In genomic region chrX:65652098-65652497, GRCh38 we compare ENCODE assay signal across 2 cellular contexts.
A peak's percentile ranks its signal among the peaks of the same experiment; 100 is the strongest.
TF ChIP-seq lines count a peak whose summit lies in the region.

No MANE protein-coding gene starts in this region.

TF ChIP-seq in liver, 16 proteins besides CTCF, POLR2A, EP300 and RAD21 (continued from another document):
- TF ChIP-seq, protein P1, sequence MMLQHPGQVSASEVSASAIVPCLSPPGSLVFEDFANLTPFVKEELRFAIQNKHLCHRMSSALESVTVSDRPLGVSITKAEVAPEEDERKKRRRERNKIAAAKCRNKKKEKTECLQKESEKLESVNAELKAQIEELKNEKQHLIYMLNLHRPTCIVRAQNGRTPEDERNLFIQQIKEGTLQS (IDR thresholded peaks at IDR 0.05), result peak; percentile 73
- TF ChIP-seq RXRA (IDR thresholded peaks at IDR 0.05) (peak; percentile 64 to 79), FOXA1 (IDR thresholded peaks at IDR 0.05) (no peak), FOXA2 (IDR thresholded peaks at IDR 0.05) (no peak), GABPA (IDR thresholded peaks at IDR 0.05 in 1 of 2, conservative IDR thresholded peaks at IDR 0.05 in 1 of 2) (no peak), REST (IDR thresholded peaks at IDR 0.05) (peak; percentile 48)
- TF ChIP-seq, protein P2, sequence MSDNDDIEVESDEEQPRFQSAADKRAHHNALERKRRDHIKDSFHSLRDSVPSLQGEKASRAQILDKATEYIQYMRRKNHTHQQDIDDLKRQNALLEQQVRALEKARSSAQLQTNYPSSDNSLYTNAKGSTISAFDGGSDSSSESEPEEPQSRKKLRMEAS (IDR thresholded peaks at IDR 0.05), result no peak
- TF ChIP-seq, protein P3, sequence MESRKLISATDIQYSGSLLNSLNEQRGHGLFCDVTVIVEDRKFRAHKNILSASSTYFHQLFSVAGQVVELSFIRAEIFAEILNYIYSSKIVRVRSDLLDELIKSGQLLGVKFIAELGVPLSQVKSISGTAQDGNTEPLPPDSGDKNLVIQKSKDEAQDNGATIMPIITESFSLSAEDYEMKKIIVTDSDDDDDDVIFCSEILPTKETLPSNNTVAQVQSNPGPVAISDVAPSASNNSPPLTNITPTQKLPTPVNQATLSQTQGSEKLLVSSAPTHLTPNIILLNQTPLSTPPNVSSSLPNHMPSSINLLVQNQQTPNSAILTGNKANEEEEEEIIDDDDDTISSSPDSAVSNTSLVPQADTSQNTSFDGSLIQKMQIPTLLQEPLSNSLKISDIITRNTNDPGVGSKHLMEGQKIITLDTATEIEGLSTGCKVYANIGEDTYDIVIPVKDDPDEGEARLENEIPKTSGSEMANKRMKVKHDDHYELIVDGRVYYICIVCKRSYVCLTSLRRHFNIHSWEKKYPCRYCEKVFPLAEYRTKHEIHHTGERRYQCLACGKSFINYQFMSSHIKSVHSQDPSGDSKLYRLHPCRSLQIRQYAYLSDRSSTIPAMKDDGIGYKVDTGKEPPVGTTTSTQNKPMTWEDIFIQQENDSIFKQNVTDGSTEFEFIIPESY (IDR thresholded peaks at IDR 0.05), result no peak

TF ChIP-seq in HepG2, 621 proteins besides CTCF, POLR2A, EP300 and RAD21 (continued from another document):
- TF ChIP-seq, protein P4, sequence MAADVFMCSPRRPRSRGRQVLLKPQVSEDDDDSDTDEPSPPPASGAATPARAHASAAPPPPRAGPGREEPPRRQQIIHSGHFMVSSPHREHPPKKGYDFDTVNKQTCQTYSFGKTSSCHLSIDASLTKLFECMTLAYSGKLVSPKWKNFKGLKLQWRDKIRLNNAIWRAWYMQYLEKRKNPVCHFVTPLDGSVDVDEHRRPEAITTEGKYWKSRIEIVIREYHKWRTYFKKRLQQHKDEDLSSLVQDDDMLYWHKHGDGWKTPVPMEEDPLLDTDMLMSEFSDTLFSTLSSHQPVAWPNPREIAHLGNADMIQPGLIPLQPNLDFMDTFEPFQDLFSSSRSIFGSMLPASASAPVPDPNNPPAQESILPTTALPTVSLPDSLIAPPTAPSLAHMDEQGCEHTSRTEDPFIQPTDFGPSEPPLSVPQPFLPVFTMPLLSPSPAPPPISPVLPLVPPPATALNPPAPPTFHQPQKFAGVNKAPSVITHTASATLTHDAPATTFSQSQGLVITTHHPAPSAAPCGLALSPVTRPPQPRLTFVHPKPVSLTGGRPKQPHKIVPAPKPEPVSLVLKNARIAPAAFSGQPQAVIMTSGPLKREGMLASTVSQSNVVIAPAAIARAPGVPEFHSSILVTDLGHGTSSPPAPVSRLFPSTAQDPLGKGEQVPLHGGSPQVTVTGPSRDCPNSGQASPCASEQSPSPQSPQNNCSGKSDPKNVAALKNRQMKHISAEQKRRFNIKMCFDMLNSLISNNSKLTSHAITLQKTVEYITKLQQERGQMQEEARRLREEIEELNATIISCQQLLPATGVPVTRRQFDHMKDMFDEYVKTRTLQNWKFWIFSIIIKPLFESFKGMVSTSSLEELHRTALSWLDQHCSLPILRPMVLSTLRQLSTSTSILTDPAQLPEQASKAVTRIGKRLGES (CRISPR knock-in tag; IDR thresholded peaks at IDR 0.05; ENCODE audit: borderline replicate concordance), result no peak
- TF ChIP-seq ZNF326 (CRISPR knock-in tag; IDR thresholded peaks at IDR 0.05; ENCODE audit: borderline replicate concordance) (no peak), ZNF556 (CRISPR knock-in tag; IDR thresholded peaks at IDR 0.05; ENCODE audit: borderline replicate concordance) (no peak), ZNF775 (CRISPR knock-in tag; IDR thresholded peaks at IDR 0.05; ENCODE audit: borderline replicate concordance) (no peak), PCBP2 (optimal IDR thresholded peaks at IDR 0.05; ENCODE audit: low read depth, low read length, poor library complexity, severe bottlenecking) (no peak), RARA (CRISPR knock-in tag; IDR thresholded peaks at IDR 0.05) (no peak), TBP (CRISPR knock-in tag; IDR thresholded peaks at IDR 0.05) (no peak), NFE2 (CRISPR knock-in tag; IDR thresholded peaks at IDR 0.05) (no peak), CEBPZ (IDR thresholded peaks at IDR 0.05; ENCODE audit: low read length) (no peak), ZNF629 (CRISPR knock-in tag; conservative IDR thresholded peaks at IDR 0.05) (no peak), ZBTB7A (CRISPR knock-in tag; IDR thresholded peaks at IDR 0.05) (no peak), BCL3 (CRISPR knock-in tag; IDR thresholded peaks at IDR 0.05) (no peak), ZNF619 (CRISPR knock-in tag; IDR thresholded peaks at IDR 0.05) (no peak), NFATC3 (CRISPR knock-in tag; IDR thresholded peaks at IDR 0.05) (no peak), CREB1 (IDR thresholded peaks at IDR 0.05) (no peak), CREB1 (CRISPR knock-in tag; IDR thresholded peaks at IDR 0.05) (no peak)
- TF ChIP-seq, protein P5, sequence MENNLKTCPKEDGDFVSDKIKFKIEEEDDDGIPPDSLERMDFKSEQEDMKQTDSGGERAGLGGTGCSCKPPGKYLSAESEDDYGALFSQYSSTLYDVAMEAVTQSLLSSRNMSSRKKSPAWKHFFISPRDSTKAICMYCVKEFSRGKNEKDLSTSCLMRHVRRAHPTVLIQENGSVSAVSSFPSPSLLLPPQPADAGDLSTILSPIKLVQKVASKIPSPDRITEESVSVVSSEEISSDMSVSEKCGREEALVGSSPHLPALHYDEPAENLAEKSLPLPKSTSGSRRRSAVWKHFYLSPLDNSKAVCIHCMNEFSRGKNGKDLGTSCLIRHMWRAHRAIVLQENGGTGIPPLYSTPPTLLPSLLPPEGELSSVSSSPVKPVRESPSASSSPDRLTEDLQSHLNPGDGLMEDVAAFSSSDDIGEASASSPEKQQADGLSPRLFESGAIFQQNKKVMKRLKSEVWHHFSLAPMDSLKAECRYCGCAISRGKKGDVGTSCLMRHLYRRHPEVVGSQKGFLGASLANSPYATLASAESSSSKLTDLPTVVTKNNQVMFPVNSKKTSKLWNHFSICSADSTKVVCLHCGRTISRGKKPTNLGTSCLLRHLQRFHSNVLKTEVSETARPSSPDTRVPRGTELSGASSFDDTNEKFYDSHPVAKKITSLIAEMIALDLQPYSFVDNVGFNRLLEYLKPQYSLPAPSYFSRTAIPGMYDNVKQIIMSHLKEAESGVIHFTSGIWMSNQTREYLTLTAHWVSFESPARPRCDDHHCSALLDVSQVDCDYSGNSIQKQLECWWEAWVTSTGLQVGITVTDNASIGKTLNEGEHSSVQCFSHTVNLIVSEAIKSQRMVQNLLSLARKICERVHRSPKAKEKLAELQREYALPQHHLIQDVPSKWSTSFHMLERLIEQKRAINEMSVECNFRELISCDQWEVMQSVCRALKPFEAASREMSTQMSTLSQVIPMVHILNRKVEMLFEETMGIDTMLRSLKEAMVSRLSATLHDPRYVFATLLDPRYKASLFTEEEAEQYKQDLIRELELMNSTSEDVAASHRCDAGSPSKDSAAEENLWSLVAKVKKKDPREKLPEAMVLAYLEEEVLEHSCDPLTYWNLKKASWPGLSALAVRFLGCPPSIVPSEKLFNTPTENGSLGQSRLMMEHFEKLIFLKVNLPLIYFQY (CRISPR knock-in tag; IDR thresholded peaks at IDR 0.05; ENCODE audit: borderline replicate concordance), result no peak
- TF ChIP-seq, protein P6, sequence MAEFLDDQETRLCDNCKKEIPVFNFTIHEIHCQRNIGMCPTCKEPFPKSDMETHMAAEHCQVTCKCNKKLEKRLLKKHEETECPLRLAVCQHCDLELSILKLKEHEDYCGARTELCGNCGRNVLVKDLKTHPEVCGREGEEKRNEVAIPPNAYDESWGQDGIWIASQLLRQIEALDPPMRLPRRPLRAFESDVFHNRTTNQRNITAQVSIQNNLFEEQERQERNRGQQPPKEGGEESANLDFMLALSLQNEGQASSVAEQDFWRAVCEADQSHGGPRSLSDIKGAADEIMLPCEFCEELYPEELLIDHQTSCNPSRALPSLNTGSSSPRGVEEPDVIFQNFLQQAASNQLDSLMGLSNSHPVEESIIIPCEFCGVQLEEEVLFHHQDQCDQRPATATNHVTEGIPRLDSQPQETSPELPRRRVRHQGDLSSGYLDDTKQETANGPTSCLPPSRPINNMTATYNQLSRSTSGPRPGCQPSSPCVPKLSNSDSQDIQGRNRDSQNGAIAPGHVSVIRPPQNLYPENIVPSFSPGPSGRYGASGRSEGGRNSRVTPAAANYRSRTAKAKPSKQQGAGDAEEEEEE (CRISPR knock-in tag; IDR thresholded peaks at IDR 0.05; ENCODE audit: borderline replicate concordance), result no peak
- TF ChIP-seq, protein P7, sequence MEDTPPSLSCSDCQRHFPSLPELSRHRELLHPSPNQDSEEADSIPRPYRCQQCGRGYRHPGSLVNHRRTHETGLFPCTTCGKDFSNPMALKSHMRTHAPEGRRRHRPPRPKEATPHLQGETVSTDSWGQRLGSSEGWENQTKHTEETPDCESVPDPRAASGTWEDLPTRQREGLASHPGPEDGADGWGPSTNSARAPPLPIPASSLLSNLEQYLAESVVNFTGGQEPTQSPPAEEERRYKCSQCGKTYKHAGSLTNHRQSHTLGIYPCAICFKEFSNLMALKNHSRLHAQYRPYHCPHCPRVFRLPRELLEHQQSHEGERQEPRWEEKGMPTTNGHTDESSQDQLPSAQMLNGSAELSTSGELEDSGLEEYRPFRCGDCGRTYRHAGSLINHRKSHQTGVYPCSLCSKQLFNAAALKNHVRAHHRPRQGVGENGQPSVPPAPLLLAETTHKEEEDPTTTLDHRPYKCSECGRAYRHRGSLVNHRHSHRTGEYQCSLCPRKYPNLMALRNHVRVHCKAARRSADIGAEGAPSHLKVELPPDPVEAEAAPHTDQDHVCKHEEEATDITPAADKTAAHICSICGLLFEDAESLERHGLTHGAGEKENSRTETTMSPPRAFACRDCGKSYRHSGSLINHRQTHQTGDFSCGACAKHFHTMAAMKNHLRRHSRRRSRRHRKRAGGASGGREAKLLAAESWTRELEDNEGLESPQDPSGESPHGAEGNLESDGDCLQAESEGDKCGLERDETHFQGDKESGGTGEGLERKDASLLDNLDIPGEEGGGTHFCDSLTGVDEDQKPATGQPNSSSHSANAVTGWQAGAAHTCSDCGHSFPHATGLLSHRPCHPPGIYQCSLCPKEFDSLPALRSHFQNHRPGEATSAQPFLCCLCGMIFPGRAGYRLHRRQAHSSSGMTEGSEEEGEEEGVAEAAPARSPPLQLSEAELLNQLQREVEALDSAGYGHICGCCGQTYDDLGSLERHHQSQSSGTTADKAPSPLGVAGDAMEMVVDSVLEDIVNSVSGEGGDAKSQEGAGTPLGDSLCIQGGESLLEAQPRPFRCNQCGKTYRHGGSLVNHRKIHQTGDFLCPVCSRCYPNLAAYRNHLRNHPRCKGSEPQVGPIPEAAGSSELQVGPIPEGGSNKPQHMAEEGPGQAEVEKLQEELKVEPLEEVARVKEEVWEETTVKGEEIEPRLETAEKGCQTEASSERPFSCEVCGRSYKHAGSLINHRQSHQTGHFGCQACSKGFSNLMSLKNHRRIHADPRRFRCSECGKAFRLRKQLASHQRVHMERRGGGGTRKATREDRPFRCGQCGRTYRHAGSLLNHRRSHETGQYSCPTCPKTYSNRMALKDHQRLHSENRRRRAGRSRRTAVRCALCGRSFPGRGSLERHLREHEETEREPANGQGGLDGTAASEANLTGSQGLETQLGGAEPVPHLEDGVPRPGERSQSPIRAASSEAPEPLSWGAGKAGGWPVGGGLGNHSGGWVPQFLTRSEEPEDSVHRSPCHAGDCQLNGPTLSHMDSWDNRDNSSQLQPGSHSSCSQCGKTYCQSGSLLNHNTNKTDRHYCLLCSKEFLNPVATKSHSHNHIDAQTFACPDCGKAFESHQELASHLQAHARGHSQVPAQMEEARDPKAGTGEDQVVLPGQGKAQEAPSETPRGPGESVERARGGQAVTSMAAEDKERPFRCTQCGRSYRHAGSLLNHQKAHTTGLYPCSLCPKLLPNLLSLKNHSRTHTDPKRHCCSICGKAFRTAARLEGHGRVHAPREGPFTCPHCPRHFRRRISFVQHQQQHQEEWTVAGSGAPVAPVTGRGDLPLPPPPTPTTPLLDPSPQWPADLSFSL (CRISPR knock-in tag; IDR thresholded peaks at IDR 0.05), result no peak
TF ChIP-seq in HepG2: peak in this region for 0.
